Comparison of ENCODE assay signal across 26 cellular contexts in the genomic region with DNA sequence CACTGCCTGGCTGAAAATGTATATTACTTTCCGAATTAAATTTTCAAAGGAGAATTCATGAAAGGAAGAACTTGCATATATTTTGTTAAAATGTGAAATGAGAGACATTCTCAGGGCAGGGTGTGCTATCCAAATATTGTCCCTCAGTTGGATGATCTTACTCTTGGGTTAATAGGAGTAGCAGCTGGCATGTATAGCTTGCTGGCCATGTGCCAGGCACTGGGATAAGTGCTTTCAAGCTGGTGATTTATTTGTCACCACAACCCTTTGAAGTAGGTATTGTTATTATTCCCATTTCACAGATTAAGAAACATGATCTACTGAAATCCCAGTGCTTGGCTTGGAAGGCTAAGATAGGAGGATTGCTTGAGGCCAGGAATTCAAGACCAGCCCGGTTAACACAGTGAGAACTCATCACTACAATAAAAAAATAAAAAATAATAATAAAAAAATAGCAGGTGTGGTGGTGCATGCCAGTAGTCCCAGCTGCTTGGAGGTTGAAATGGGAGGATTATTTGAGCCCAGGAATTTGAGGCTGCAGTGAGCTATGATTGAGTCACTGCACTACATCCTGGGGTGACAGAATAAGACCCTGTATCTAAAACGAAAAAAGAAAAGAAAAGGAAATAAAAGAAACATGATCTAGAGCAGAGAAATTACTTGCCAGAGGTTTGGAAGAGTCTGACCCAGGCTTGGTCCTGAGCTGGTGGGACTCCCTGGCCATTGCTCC. TPM values are rescaled to one million over a fixed set of nuclear protein-coding genes. Genes with fewer than 3 reads are reported as not detected.
DNase-seq lines count a peak whose midpoint lies in the region; ATAC-seq and TF ChIP-seq lines count a peak whose summit lies in the region.
"Had no signal": no experiment of that assay in that cellular context is flagged by ENCODE, and none has a peak within 500 bp of the region (broad histone marks: within the 10 kb centered on the region; RNA-seq: fewer than 3 reads in every experiment).

No MANE protein-coding gene starts in this region.

- H3K4me3 ChIP-seq in SJCRH30 (no peak overlapping the region), suprapubic skin (no peak overlapping the region)
- H3K4me3 ChIP-seq: gastrocnemius medialis, SJSA1, tibial nerve had no signal

- no peak for TF ChIP-seq POLR2A in suprapubic skin (IDR thresholded peaks at IDR 0.05)

- peak; percentile 27 for DNase-seq in DMS 273 treated with DMSO at 0.1 percent for 48 hours (lab: John Stamatoyannopoulos, UW)
- peak; percentile 61 for DNase-seq in LHCN-M2 (ENCODE audit: low read depth)
- DNase-seq in NCI-H345 treated with DMSO at 0.1 percent for 48 hours (lab: John Stamatoyannopoulos, UW; ENCODE audit: unreplicated experiment) = peak; percentile 53
- peak; percentile 43 to 64 for DNase-seq in SJCRH30
- no peak for DNase-seq in natural killer cell treated with Interleukin-12 subunit alpha and Interleukin-12 subunit beta and Interleukin-15 and Interleukin-18, amount 100 ng/mL, for 72 hours (ENCODE audit: low spot score)
- DNase-seq in suprapubic skin (ENCODE audit: low spot score in 2 of 2) = no peak
- no peak for DNase-seq in COR-L47 (lab: John Stamatoyannopoulos, UW)
- DNase-seq: activated CD4-positive, alpha-beta T cell treated with anti-CD3 and anti-CD28 coated beads, Interleukin-2, amount 50 U/mL, for 48 hours; activated naive CD4-positive, alpha-beta T cell treated with Interleukin-2 at 50 U/mL for 16 hours; activated T-cell treated with anti-CD3 and anti-CD28 coated beads for 4 hours; aorta; Caco-2; gastrocnemius medialis; NCI-H446 treated with DMSO at 0.1 percent for 48 hours; nephron progenitor cell; stimulated activated CD4-positive, alpha-beta T cell treated with anti-CD3 and anti-CD28 coated beads, Interleukin-2, amount 100 ng/mL, for 24 hours; stimulated activated naive CD8-positive, alpha-beta T cell treated with anti-CD3 and anti-CD28 coated beads, Interleukin-15, Interleukin-2, amounts not matched to agents 100 U/mL and 50 U/mL, for 24 hours; T-helper 2 cell had no signal

- no peaks in the 10 kb centered on the region for H3K9me3 Mint-ChIP-seq in natural killer cell treated with Interleukin-12 subunit alpha and Interleukin-12 subunit beta and Interleukin-15 and Interleukin-18, amount 100 ng/mL, for 72 hours
- H3K9me3 Mint-ChIP-seq: mesothelial cell of epicardium, nephron progenitor cell, WTC11 had no signal

- peaks cover 8% of the 10 kb centered on the region for H3K4me1 ChIP-seq in SJCRH30
- no peaks in the 10 kb centered on the region for H3K4me1 ChIP-seq in suprapubic skin
- H3K4me1 ChIP-seq: Caco-2, gastrocnemius medialis, SJSA1, tibial nerve had no signal

- H3K36me3 ChIP-seq in SJCRH30 (no peaks in the 10 kb centered on the region), suprapubic skin (no peaks in the 10 kb centered on the region)
- H3K36me3 ChIP-seq: gastrocnemius medialis, SJSA1, tibial nerve had no signal

- no peak for TF ChIP-seq CTCF in suprapubic skin (IDR thresholded peaks at IDR 0.05)

- no peak overlapping the region for H3K4me3 Mint-ChIP-seq in natural killer cell treated with Interleukin-12 subunit alpha and Interleukin-12 subunit beta and Interleukin-15 and Interleukin-18, amount 100 ng/mL, for 72 hours
- H3K4me3 Mint-ChIP-seq: mesothelial cell of epicardium, nephron progenitor cell, WTC11 had no signal

- no peak overlapping the region for H3K27ac Mint-ChIP-seq in natural killer cell treated with Interleukin-12 subunit alpha and Interleukin-12 subunit beta and Interleukin-15 and Interleukin-18, amount 100 ng/mL, for 72 hours
- H3K27ac Mint-ChIP-seq: mesothelial cell of epicardium, nephron progenitor cell, progenitor cell of endocrine pancreas, WTC11 had no signal

- H3K27ac ChIP-seq in SJCRH30 (no peak overlapping the region), suprapubic skin (no peak overlapping the region)
- H3K27ac ChIP-seq: gastrocnemius medialis, SJSA1, tibial nerve had no signal

- TF ChIP-seq EP300 in suprapubic skin (IDR thresholded peaks at IDR 0.05) = no peak

- H3K36me3 Mint-ChIP-seq in natural killer cell treated with Interleukin-12 subunit alpha and Interleukin-12 subunit beta and Interleukin-15 and Interleukin-18, amount 100 ng/mL, for 72 hours = no peaks in the 10 kb centered on the region
- H3K36me3 Mint-ChIP-seq: mesothelial cell of epicardium, WTC11 had no signal

- 74% methylated on average over 3 of the region's 3 CpGs for whole genome bisulfite sequencing in suprapubic skin

- no peak for ATAC-seq in HG02798 (IDR thresholded peaks at IDR 0.05; ENCODE audit: poor library complexity, unreplicated experiment)
- ATAC-seq in natural killer cell treated with Interleukin-12 subunit alpha and Interleukin-12 subunit beta and Interleukin-15 and Interleukin-18, amount 100 ng/mL, for 72 hours = no peak
- ATAC-seq: gastrocnemius medialis; HCT116; left colon; stimulated activated naive CD8-positive, alpha-beta T cell treated with anti-CD3 and anti-CD28 coated beads, Interleukin-15, Interleukin-2, amounts not matched to agents 100 U/mL and 50 U/mL, for 24 hours had no signal

- H3K9me3 ChIP-seq in SJCRH30 (replicated peaks) (no peaks in the 10 kb centered on the region), suprapubic skin (no peaks in the 10 kb centered on the region)
- H3K9me3 ChIP-seq: Caco-2, gastrocnemius medialis, SJSA1, tibial nerve had no signal

- H3K27me3 Mint-ChIP-seq in natural killer cell treated with Interleukin-12 subunit alpha and Interleukin-12 subunit beta and Interleukin-15 and Interleukin-18, amount 100 ng/mL, for 72 hours = peaks cover 14 to 25% of the 10 kb centered on the region in 2 donors

- no peaks in the 10 kb centered on the region for H3K27me3 ChIP-seq in SJCRH30
- peaks cover 9% of the 10 kb centered on the region for H3K27me3 ChIP-seq in suprapubic skin

- H3K4me1 Mint-ChIP-seq in natural killer cell treated with Interleukin-12 subunit alpha and Interleukin-12 subunit beta and Interleukin-15 and Interleukin-18, amount 100 ng/mL, for 72 hours (ENCODE audit: low read depth in 2 of 2) = no peaks in the 10 kb centered on the region
- H3K4me1 Mint-ChIP-seq: mesothelial cell of epicardium had no signal

RNA-seq across cellular contexts. Expression of gene MPHOSPH6, which starts 11.6 kb away (rescaled TPM):
- total RNA-seq in LHCN-M2 (2014; rRNA removed) = 65.7 and 78.1 TPM in 2 replicates
- polyA plus RNA-seq in LHCN-M2 (2012) = 23.2 TPM
- 31.0 and 35.5 TPM in 2 replicates for total RNA-seq in SJCRH30 (2014; rRNA removed; shearing (Covaris generic))
- 10 to 100 TPM; 38.2 to 44.5 TPM for total RNA-seq in natural killer cell treated with Interleukin-12 subunit alpha and Interleukin-12 subunit beta and Interleukin-15 and Interleukin-18, amount 100 ng/mL, for 72 hours
- 10 to 100 TPM; 26.2 to 58.0 (median 33.5) TPM for total RNA-seq in suprapubic skin

Comparison
In these comparisons a context has a peak if more than half of its experiments do, and no peak if none do; other contexts are left out.
1. DNase-seq: peak in DMS 273 treated with DMSO at 0.1 percent for 48 hours (single experiment), LHCN-M2 (single experiment), NCI-H345 treated with DMSO at 0.1 percent for 48 hours (single experiment) and SJCRH30 (2 of 2); none in natural killer cell treated with Interleukin-12 subunit alpha and Interleukin-12 subunit beta and Interleukin-15 and Interleukin-18, amount 100 ng/mL, for 72 hours (single experiment), suprapubic skin (0 of 2) and COR-L47 (single experiment).